ENCODE assay signal across 1 cellular context in genomic region chr18:57803119-57803969, GRCh38.
TF ChIP-seq lines count a peak whose summit lies in the region.

TSS of gene ATP8B1 (minus strand) at chr18:57803315. CDS start at chr18:57731807, 71,508 bp downstream.

TF ChIP-seq in IMR-90, 13 proteins besides CTCF, POLR2A, EP300 and RAD21:
- TF ChIP-seq MXI1 (IDR thresholded peaks at IDR 0.05; ENCODE audit: borderline replicate concordance, low read depth, low read length) (peak; percentile 76), MAFK (IDR thresholded peaks at IDR 0.05; ENCODE audit: low read depth, low read length) (no peak), MAZ (IDR thresholded peaks at IDR 0.05; ENCODE audit: borderline replicate concordance, low read depth, low read length) (peak; percentile 38; the same call in 1 of the 2 replicates)
